1 cellular context compared by ENCODE assay signal in genomic region chr11:67372993-67373915, GRCh38.
TF ChIP-seq lines count a peak whose summit lies in the region.

CLCF1 (minus strand) TSS chr11:67373598; CDS start chr11:67373539, 59 bp downstream.

TF ChIP-seq in HepG2, 621 proteins besides CTCF, POLR2A, EP300 and RAD21 (continued from another document):
- TF ChIP-seq SP140L (CRISPR knock-in tag; IDR thresholded peaks at IDR 0.05; ENCODE audit: borderline replicate concordance): no peak
- TF ChIP-seq KDM2A (CRISPR knock-in tag; IDR thresholded peaks at IDR 0.05; ENCODE audit: borderline replicate concordance, low read depth): peak; percentile 50; the same call in 1 of the 2 replicates
- TF ChIP-seq POLR2G (IDR thresholded peaks at IDR 0.05; ENCODE audit: low read depth, low read length): peak; percentile 51; the same call in 1 of the 2 replicates
- peak; percentile 44 for TF ChIP-seq ZNF687 (CRISPR knock-in tag; IDR thresholded peaks at IDR 0.05)
- peak; percentile 58; the same call in 1 of the 2 replicates for TF ChIP-seq ZNF777 (CRISPR knock-in tag; IDR thresholded peaks at IDR 0.05)
- peak; percentile 26; the same call in 1 of the 2 replicates for TF ChIP-seq HOXA3 (CRISPR knock-in tag; IDR thresholded peaks at IDR 0.05)
- TF ChIP-seq POGK (CRISPR knock-in tag; conservative IDR thresholded peaks at IDR 0.05): 0 out of 2 replicates have a peak, but pooled peaks have one; percentile 40
- 0 out of 2 replicates have a peak, but pooled peaks have one; percentile 32 for TF ChIP-seq ZNF142 (CRISPR knock-in tag; IDR thresholded peaks at IDR 0.05)
- peak; percentile 53 for TF ChIP-seq ZFX (CRISPR knock-in tag; IDR thresholded peaks at IDR 0.05; ENCODE audit: low read depth)
- peak; percentile 82 for TF ChIP-seq HNRNPK (IDR thresholded peaks at IDR 0.05; ENCODE audit: low read depth, low read length, poor library complexity, severe bottlenecking)
- no peak for TF ChIP-seq ZNF296 (CRISPR knock-in tag; conservative IDR thresholded peaks at IDR 0.05)
- peak; percentile 46; the same call in 1 of the 2 replicates for TF ChIP-seq ZNF746 (CRISPR knock-in tag; IDR thresholded peaks at IDR 0.05)
- 0 out of 2 replicates have a peak, but pooled peaks have one; percentile 47 for TF ChIP-seq ZNF546 (CRISPR knock-in tag; conservative IDR thresholded peaks at IDR 0.05)
- TF ChIP-seq ZNF770 (CRISPR knock-in tag; IDR thresholded peaks at IDR 0.05): peak; percentile 95
- TF ChIP-seq RBFOX2 (IDR thresholded peaks at IDR 0.05; ENCODE audit: low read depth, low read length): peak; percentile 50; the same call in 1 of the 2 replicates
- no peak for TF ChIP-seq ZNF251 (CRISPR knock-in tag; IDR thresholded peaks at IDR 0.05)
- no peak for TF ChIP-seq ZNF180 (CRISPR knock-in tag; IDR thresholded peaks at IDR 0.05; ENCODE audit: borderline replicate concordance, low read depth)
- peak; percentile 42; the same call in 1 of the 2 replicates for TF ChIP-seq SAP130 (CRISPR knock-in tag; IDR thresholded peaks at IDR 0.05; ENCODE audit: low read depth)
- 0 out of 2 replicates have a peak, but pooled peaks have one; percentile 24 for TF ChIP-seq HOXD1 (CRISPR knock-in tag; IDR thresholded peaks at IDR 0.05)
